Comparison of ENCODE assay signal across 8 cellular contexts in the genomic region with DNA sequence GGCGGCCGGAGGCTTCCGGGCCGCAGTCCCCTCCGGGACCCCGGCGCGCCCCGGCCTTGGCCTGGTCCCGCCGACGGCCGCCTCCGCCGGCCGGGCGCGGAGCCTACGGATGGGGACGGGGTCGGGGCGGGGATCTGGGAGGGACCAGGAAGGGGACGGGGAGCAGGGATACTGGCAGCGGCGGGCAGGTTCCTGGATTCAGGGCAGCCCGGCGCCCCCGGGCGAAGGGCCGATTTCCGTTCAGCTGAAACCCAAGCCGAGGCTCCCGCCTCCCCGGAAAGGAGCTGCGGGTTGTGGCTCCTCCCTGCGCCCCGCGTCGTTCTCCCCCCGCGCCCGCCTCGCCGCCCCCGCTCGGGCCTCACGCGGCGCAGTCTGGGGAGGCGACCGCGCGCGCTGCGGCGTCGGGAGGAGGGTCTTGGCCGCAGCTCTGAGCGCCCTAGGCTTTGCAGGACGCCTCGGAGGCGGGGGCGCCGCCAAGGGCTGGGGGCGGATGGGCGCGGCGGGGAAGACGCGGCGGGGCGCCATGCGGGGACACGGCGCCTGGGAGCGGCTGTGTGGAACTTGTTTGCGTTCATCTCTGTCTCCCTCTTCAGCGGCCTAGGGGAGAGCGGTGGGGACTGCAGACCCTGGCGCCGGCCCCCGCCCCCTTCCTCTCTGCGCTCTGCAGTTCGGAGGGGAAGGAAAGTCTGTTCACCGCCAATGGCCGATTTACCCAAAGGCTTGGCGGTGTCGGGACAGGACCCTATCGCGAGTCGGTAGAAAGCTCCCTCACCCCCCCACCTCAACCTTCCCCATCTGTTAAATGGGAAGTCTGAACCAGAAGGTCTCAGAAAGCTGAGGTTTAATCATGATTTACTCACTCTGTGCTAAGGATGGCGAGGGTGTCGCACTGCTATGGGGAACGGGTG. TPM values are rescaled to one million over a fixed set of nuclear protein-coding genes. Genes with fewer than 3 reads are reported as not detected.
DNase-seq lines count a peak whose midpoint lies in the region; ATAC-seq and TF ChIP-seq lines count a peak whose summit lies in the region.

No MANE protein-coding gene starts in this region.

- H3K4me1 ChIP-seq in adrenal gland (replicated peaks in 1 of 2) (peaks cover 5 to 11% of the 10 kb centered on the region in 2 donors), iPS-18a (ENCODE audit: control insufficient read depth, low read depth, low read length) (no peaks in the 10 kb centered on the region), skeletal muscle satellite cell (ENCODE audit: control insufficient read depth, insufficient read depth, low read length) (peaks cover 6% of the 10 kb centered on the region), Karpas-422 (ENCODE audit: low read length) (no peaks in the 10 kb centered on the region)

- H3K4me3 ChIP-seq in GM12875 (ENCODE audit: low read depth, low read length) (peak overlapping the region; percentile 2), adrenal gland (peak overlapping the region in 2 of 4 donors; percentile 30 to 70), iPS-18a (ENCODE audit: low read length) (peak overlapping the region; percentile 64), skeletal muscle satellite cell (ENCODE audit: low read length) (peak overlapping the region; percentile 87), Karpas-422 (ENCODE audit: low read length) (no peak overlapping the region)

- H3K27ac ChIP-seq in adrenal gland, result peak overlapping the region in 1 of 5 donors; percentile 51
- no peak overlapping the region for H3K27ac ChIP-seq in iPS-18a (ENCODE audit: low read length)
- H3K27ac ChIP-seq in Karpas-422 (ENCODE audit: low read length), result no peak overlapping the region

- intact Hi-C loops in adrenal gland (cut with DNase I), result no loop called here

- H3K36me3 ChIP-seq in adrenal gland (replicated peaks in 1 of 2), result no peaks in the 10 kb centered on the region
- H3K36me3 ChIP-seq in iPS-18a (ENCODE audit: control insufficient read depth, low read depth, low read length), result no peaks in the 10 kb centered on the region
- no peaks in the 10 kb centered on the region for H3K36me3 ChIP-seq in skeletal muscle satellite cell (ENCODE audit: insufficient read depth, low read length)
- H3K36me3 ChIP-seq in Karpas-422 (ENCODE audit: insufficient read depth, low read length), result no peaks in the 10 kb centered on the region

- no peak for TF ChIP-seq POLR2A in adrenal gland (IDR thresholded peaks at IDR 0.05)

- H3K9me2 ChIP-seq in Karpas-422 (replicated peaks; ENCODE audit: insufficient read depth, low read length), result no peaks in the 10 kb centered on the region

- DNase-seq in NCI-H345 (lab: John Stamatoyannopoulos, UW), result peak; percentile 85
- peak in 6 of 7 donors; percentile 31 to 78 (median 50) for DNase-seq in adrenal gland
- no peak for DNase-seq in Karpas-422

- H3K4me2 ChIP-seq in skeletal muscle satellite cell (ENCODE audit: low read length) (peak overlapping the region; percentile 98), Karpas-422 (ENCODE audit: low read depth, low read length, poor library complexity, severe bottlenecking) (no peak overlapping the region)

- H3K9ac ChIP-seq in iPS-18a (ENCODE audit: low read length) (peak overlapping the region; percentile 38), skeletal muscle satellite cell (ENCODE audit: low read depth, low read length) (peak overlapping the region; percentile 21), Karpas-422 (ENCODE audit: low read length) (no peak overlapping the region)

- no peaks in the 10 kb centered on the region for H3K79me2 ChIP-seq in Karpas-422 (ENCODE audit: low read length)

- H3K9me3 ChIP-seq in adrenal gland (replicated peaks in 1 of 3) (no peaks in the 10 kb centered on the region), iPS-18a (ENCODE audit: control insufficient read depth, low read depth, low read length) (no peaks in the 10 kb centered on the region), skeletal muscle satellite cell (replicated peaks; ENCODE audit: low read length) (no peaks in the 10 kb centered on the region), Karpas-422 (ENCODE audit: low read length) (no peaks in the 10 kb centered on the region)

- TF ChIP-seq CTCF in GM12875 (IDR thresholded peaks at IDR 0.05; ENCODE audit: borderline replicate concordance, insufficient read depth, low read depth, low read length), result no peak
- no peak for TF ChIP-seq CTCF in adrenal gland (IDR thresholded peaks at IDR 0.05)

- no peaks in the 10 kb centered on the region for H3K27me3 ChIP-seq in adrenal gland
- H3K27me3 ChIP-seq in iPS-18a (ENCODE audit: control insufficient read depth, insufficient read depth, low read length), result peaks cover 15% of the 10 kb centered on the region
- H3K27me3 ChIP-seq in skeletal muscle satellite cell (ENCODE audit: control insufficient read depth, insufficient read depth, low read length), result peaks cover 3% of the 10 kb centered on the region
- H3K27me3 ChIP-seq in Karpas-422 (ENCODE audit: low read length), result no peaks in the 10 kb centered on the region

- 4 to 17% (median 8%) methylated on average over 16 to 94 of the region's 94 CpGs for WGBS in adrenal gland, 4 donors

- no peaks in the 10 kb centered on the region for H4K20me1 ChIP-seq in Karpas-422 (ENCODE audit: insufficient read depth, low read depth, low read length)

- H2AFZ ChIP-seq in Karpas-422 (ENCODE audit: low read length), result no peak overlapping the region

- ATAC-seq in GM18519 (IDR thresholded peaks at IDR 0.05; ENCODE audit: low FRiP score, unreplicated experiment) (no peak), HG02571 (IDR thresholded peaks at IDR 0.05; ENCODE audit: unreplicated experiment) (no peak)

RNA-seq across cellular contexts. Expression of a gene that starts 22.7 kb away (rescaled TPM):
- 10 to 100 TPM; 12.9 to 24.0 (median 20.5) TPM for total RNA-seq in adrenal gland
- polyA plus RNA-seq in adrenal gland, result 10 to 100 TPM in 2 of 3 donors, 1 to 10 TPM in 1; 8.8 to 23.3 (median 14.0) TPM
- total RNA-seq in skeletal muscle satellite cell (2012; rRNA removed), result 34.0 and 34.5 TPM in 2 replicates
- 10.8 and 15.4 TPM in 2 replicates for total RNA-seq in Karpas-422 (2014; rRNA removed; shearing (Covaris generic); ENCODE audit: low replicate concordance)
